16 cellular contexts compared by ENCODE assay signal in genomic region chr1:51301152-51301843, GRCh38. TPM values are rescaled to one million over a fixed set of nuclear protein-coding genes. Genes with fewer than 3 reads are reported as not detected.
DNase-seq lines count a peak whose midpoint lies in the region; ATAC-seq and TF ChIP-seq lines count a peak whose summit lies in the region.
"Had no signal": no experiment of that assay in that cellular context is flagged by ENCODE, and none has a peak within 500 bp of the region (broad histone marks: within the 10 kb centered on the region; RNA-seq: fewer than 3 reads in every experiment).

No MANE protein-coding gene starts in this region.

- H3K27me3 ChIP-seq in BLaER1 (no peaks in the 10 kb centered on the region), heart left ventricle (no peaks in the 10 kb centered on the region)

- H3K4me3 Mint-ChIP-seq in activated T-helper 17 cell treated with anti-CD3 and anti-CD28 coated beads, Interleukin-2, amount 50 U/mL, for 72 hours, result no peak overlapping the region
- no peak overlapping the region for H3K4me3 Mint-ChIP-seq in HFFc6

- no peak for TF ChIP-seq POLR2A in heart left ventricle (IDR thresholded peaks at IDR 0.05)

- TF ChIP-seq CTCF in heart left ventricle (IDR thresholded peaks at IDR 0.05), result no peak
- no peak for TF ChIP-seq CTCF in HFFc6 (IDR thresholded peaks at IDR 0.05)

- WGBS in heart left ventricle, 4 donors, result 82 to 92% (median 90%) methylated on average over 5 to 10 of the region's 10 CpGs

- H3K4me1 ChIP-seq in BLaER1 (peaks cover 13% of the 10 kb centered on the region), heart left ventricle (peaks cover 0 to 29% (median 10%) of the 10 kb centered on the region in 12 donors)
- H3K4me1 ChIP-seq: parathyroid adenoma had no signal

- no peaks in the 10 kb centered on the region for H3K27me3 Mint-ChIP-seq in activated T-helper 17 cell treated with anti-CD3 and anti-CD28 coated beads, Interleukin-2, amount 50 U/mL, for 72 hours
- H3K27me3 Mint-ChIP-seq in HFFc6 (ENCODE audit: insufficient read depth), result peaks cover 2% of the 10 kb centered on the region

- H3K9me3 ChIP-seq in BLaER1, result peaks cover 16% of the 10 kb centered on the region
- H3K9me3 ChIP-seq in heart left ventricle, result no peaks in the 10 kb centered on the region
- H3K9me3 ChIP-seq: thoracic aorta had no signal

- no peaks in the 10 kb centered on the region for H3K36me3 Mint-ChIP-seq in activated T-helper 17 cell treated with anti-CD3 and anti-CD28 coated beads, Interleukin-2, amount 50 U/mL, for 72 hours (ENCODE audit: low read depth)
- no peaks in the 10 kb centered on the region for H3K36me3 Mint-ChIP-seq in HFFc6 (ENCODE audit: low read depth)

- no peak overlapping the region for H3K27ac Mint-ChIP-seq in activated T-helper 17 cell treated with anti-CD3 and anti-CD28 coated beads, Interleukin-2, amount 50 U/mL, for 72 hours
- no peak overlapping the region for H3K27ac Mint-ChIP-seq in HFFc6

- H3K4me3 ChIP-seq in BLaER1 (no peak overlapping the region), heart left ventricle (no peak overlapping the region)
- H3K4me3 ChIP-seq: thoracic aorta had no signal

- H3K27ac ChIP-seq in BLaER1 (no peak overlapping the region), heart left ventricle (no peak overlapping the region)
- H3K27ac ChIP-seq: parathyroid adenoma, thoracic aorta had no signal

- no peaks in the 10 kb centered on the region for H3K9me3 Mint-ChIP-seq in activated T-helper 17 cell treated with anti-CD3 and anti-CD28 coated beads, Interleukin-2, amount 50 U/mL, for 72 hours
- H3K9me3 Mint-ChIP-seq in HFFc6, result no peaks in the 10 kb centered on the region

- no peak overlapping the region for H3K9ac ChIP-seq in BLaER1
- H3K9ac ChIP-seq: parathyroid adenoma had no signal

- intact Hi-C loops in heart left ventricle (cut with DNase I), result no loop called here

- no peaks in the 10 kb centered on the region for H4K20me1 ChIP-seq in BLaER1

- DNase-seq in heart left ventricle (no peak), inferior parietal cortex (ENCODE audit: extremely low spot score) (no peak), SKM-1 (lab: John Stamatoyannopoulos, UW; ENCODE audit: unreplicated experiment) (no peak), HFFc6 (no peak)
- DNase-seq: head of caudate nucleus, NCI-H1092 treated with DMSO at 0.1 percent for 48 hours, NCI-H345 had no signal

- ATAC-seq in GM19023 (IDR thresholded peaks at IDR 0.05; ENCODE audit: unreplicated experiment) (peak; percentile 27), HG03175 (IDR thresholded peaks at IDR 0.05; ENCODE audit: unreplicated experiment) (peak; percentile 41), heart left ventricle (no peak)
- ATAC-seq in activated T-helper 17 cell treated with anti-CD3 and anti-CD28 coated beads, Interleukin-2, amount 50 U/mL, for 72 hours (replicated peaks), result peak; percentile 48
- ATAC-seq: SK-N-SH treated with all-trans-retinoic acid at 6 μM for 48 hours had no signal

- peaks cover 13% of the 10 kb centered on the region for H3K4me1 Mint-ChIP-seq in activated T-helper 17 cell treated with anti-CD3 and anti-CD28 coated beads, Interleukin-2, amount 50 U/mL, for 72 hours
- H3K4me1 Mint-ChIP-seq in HFFc6 (ENCODE audit: low read depth), result peaks cover 20% of the 10 kb centered on the region

- peak overlapping the region; percentile 6; the same call in 1 of the 2 replicates for H3K4me2 ChIP-seq in BLaER1

- H3K36me3 ChIP-seq in BLaER1 (no peaks in the 10 kb centered on the region), heart left ventricle (no peaks in the 10 kb centered on the region)
- H3K36me3 ChIP-seq: thoracic aorta had no signal

RNA-seq across cellular contexts. Expression of gene TTC39A, which starts 29.1 kb away (rescaled TPM):
- total RNA-seq in activated T-helper 17 cell treated with anti-CD3 and anti-CD28 coated beads, Interleukin-2, amount 50 U/mL, for 72 hours, result under 1 TPM in 1 of 2 donors, not detected in 1; 0.74 TPM
- 10 to 100 TPM; 14.5 to 29.2 (median 23.5) TPM for total RNA-seq in heart left ventricle
- polyA plus RNA-seq in heart left ventricle, result 10 to 100 TPM in 1 of 2 donors, 1 to 10 TPM in 1; 8.4 to 16.0 TPM
- total RNA-seq in HFFc6 (2021; fragmentation: NEBNext Ultra II Directional; extraction: Animal tissue kit (Norgen Biotek cat#: 25700)), result under 1 TPM in 4 of 6 experiments, not detected in 2; 0.10 to 0.52 (median 0.17) TPM
- total RNA-seq: HT1080, OCI-LY7 had no signal

Comparison
In these comparisons a context has a peak if more than half of its experiments do, and no peak if none do; other contexts are left out.
1. ATAC-seq: peak in GM19023 (single experiment), HG03175 (single experiment) and activated T-helper 17 cell treated with anti-CD3 and anti-CD28 coated beads, Interleukin-2, amount 50 U/mL, for 72 hours (single experiment); none in heart left ventricle (0 of 4).
2. RNA of gene TTC39A, which starts 29.1 kb away (total RNA-seq): 14.5 to 29.2 TPM in heart left ventricle; 0.74 TPM in activated T-helper 17 cell treated with anti-CD3 and anti-CD28 coated beads, Interleukin-2, amount 50 U/mL, for 72 hours and 0.10 to 0.52 TPM in HFFc6; every median in the first group is over 4 times any median in the second.